ENCODE assay signal across 1 cellular context in the genomic region with DNA sequence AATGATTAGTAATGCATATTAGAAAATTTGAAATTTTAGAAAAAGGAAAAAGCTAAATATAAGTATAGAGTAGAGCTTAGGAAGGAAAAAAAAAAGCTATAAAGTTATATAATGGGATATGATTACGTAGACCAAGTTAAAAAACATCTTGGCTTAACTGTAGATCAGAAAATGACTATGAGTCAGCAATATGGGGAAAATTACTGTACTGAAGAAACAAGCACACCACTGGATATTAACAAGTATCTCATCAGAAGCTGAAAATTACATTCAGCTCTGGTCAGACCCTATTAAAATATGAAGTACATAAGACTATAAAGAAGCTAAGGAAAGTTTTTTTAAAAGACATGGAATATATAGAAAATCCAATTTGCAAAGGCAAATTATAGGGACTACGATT.
TF ChIP-seq lines count a peak whose summit lies in the region.

No MANE protein-coding gene starts in this region.

TF ChIP-seq in GM23338, 12 proteins besides CTCF, POLR2A, EP300 and RAD21 (continued from another document):
- TF ChIP-seq REST (IDR thresholded peaks at IDR 0.05; ENCODE audit: unreplicated experiment) (no peak), JUNB (IDR thresholded peaks at IDR 0.05; ENCODE audit: unreplicated experiment) (no peak), EZH2phosphoT487 (IDR thresholded peaks at IDR 0.05; ENCODE audit: unreplicated experiment) (no peak), EZH2 (IDR thresholded peaks at IDR 0.05; ENCODE audit: low read depth, unreplicated experiment) (no peak), CREB1 (CRISPR knock-in tag; IDR thresholded peaks at IDR 0.05; ENCODE audit: low read depth) (no peak), POLR2AphosphoS5 (IDR thresholded peaks at IDR 0.05; ENCODE audit: low read depth) (no peak)
- TF ChIP-seq, protein P1, sequence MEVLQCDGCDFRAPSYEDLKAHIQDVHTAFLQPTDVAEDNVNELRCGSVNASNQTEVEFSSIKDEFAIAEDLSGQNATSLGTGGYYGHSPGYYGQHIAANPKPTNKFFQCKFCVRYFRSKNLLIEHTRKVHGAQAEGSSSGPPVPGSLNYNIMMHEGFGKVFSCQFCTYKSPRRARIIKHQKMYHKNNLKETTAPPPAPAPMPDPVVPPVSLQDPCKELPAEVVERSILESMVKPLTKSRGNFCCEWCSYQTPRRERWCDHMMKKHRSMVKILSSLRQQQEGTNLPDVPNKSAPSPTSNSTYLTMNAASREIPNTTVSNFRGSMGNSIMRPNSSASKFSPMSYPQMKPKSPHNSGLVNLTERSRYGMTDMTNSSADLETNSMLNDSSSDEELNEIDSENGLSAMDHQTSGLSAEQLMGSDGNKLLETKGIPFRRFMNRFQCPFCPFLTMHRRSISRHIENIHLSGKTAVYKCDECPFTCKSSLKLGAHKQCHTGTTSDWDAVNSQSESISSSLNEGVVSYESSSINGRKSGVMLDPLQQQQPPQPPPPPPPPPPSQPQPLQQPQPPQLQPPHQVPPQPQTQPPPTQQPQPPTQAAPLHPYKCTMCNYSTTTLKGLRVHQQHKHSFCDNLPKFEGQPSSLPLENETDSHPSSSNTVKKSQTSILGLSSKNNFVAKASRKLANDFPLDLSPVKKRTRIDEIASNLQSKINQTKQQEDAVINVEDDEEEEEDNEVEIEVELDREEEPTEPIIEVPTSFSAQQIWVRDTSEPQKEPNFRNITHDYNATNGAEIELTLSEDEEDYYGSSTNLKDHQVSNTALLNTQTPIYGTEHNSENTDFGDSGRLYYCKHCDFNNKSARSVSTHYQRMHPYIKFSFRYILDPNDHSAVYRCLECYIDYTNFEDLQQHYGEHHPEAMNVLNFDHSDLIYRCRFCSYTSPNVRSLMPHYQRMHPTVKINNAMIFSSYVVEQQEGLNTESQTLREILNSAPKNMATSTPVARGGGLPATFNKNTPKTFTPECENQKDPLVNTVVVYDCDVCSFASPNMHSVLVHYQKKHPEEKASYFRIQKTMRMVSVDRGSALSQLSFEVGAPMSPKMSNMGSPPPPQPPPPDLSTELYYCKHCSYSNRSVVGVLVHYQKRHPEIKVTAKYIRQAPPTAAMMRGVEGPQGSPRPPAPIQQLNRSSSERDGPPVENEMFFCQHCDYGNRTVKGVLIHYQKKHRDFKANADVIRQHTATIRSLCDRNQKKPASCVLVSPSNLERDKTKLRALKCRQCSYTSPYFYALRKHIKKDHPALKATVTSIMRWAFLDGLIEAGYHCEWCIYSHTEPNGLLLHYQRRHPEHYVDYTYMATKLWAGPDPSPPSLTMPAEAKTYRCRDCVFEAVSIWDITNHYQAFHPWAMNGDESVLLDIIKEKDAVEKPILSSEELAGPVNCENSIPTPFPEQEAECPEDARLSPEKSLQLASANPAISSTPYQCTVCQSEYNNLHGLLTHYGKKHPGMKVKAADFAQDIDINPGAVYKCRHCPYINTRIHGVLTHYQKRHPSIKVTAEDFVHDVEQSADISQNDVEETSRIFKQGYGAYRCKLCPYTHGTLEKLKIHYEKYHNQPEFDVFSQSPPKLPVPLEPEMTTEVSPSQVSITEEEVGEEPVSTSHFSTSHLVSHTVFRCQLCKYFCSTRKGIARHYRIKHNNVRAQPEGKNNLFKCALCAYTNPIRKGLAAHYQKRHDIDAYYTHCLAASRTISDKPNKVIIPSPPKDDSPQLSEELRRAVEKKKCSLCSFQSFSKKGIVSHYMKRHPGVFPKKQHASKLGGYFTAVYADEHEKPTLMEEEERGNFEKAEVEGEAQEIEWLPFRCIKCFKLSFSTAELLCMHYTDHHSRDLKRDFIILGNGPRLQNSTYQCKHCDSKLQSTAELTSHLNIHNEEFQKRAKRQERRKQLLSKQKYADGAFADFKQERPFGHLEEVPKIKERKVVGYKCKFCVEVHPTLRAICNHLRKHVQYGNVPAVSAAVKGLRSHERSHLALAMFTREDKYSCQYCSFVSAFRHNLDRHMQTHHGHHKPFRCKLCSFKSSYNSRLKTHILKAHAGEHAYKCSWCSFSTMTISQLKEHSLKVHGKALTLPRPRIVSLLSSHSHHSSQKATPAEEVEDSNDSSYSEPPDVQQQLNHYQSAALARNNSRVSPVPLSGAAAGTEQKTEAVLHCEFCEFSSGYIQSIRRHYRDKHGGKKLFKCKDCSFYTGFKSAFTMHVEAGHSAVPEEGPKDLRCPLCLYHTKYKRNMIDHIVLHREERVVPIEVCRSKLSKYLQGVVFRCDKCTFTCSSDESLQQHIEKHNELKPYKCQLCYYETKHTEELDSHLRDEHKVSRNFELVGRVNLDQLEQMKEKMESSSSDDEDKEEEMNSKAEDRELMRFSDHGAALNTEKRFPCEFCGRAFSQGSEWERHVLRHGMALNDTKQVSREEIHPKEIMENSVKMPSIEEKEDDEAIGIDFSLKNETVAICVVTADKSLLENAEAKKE (CRISPR knock-in tag; IDR thresholded peaks at IDR 0.05): no peak
